8 cellular contexts compared by ENCODE assay signal in the genomic region with DNA sequence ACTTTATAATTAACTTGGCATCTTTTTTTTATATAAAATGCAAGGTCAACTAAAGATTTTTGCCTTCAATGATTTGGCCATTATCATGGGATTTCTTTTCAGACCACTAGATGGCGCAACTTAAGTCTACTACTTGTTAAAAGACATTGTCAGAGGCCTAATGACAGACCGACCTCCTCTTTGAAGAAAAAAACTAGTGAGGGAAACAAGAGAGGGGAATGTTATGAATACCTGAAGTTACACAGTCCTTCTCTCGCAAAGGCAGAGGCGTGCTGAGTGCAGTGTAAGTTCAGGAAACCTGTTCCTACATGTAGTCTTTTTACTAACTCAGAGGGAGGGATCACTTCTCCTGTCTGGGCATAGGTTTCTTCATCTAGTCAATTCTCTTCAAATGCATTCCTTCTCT. TPM values are rescaled to one million over a fixed set of nuclear protein-coding genes. Genes with fewer than 3 reads are reported as not detected.
A peak's percentile ranks its signal among the peaks of the same experiment; 100 is the strongest.
DNase-seq lines count a peak whose midpoint lies in the region; ATAC-seq and TF ChIP-seq lines count a peak whose summit lies in the region.

No MANE protein-coding gene starts in this region.

- H3K27me3 Mint-ChIP-seq in activated CD4-positive, alpha-beta T cell treated with anti-CD3 and anti-CD28 coated beads, Interleukin-2, amount 10 ng/mL, durations not matched to agents 24 days and 14 days = peaks cover 47% of the 10 kb centered on the region
- H3K27me3 Mint-ChIP-seq in activated T-cell treated with anti-CD3 and anti-CD28 coated beads, Interleukin-2, amount 50 U/mL, for 72 hours (ENCODE audit: low read depth) = peaks cover 42% of the 10 kb centered on the region

- CTCF ChIA-PET in HCT116 (lab: Charles Lee) = interaction anchor here (1.2 to 3.8 kb wide), 2 partner anchors 24 to 268 kb away, joined by 4 to 19 read pairs; a partner anchor contains a TSS

- no peak overlapping the region for H3K9ac ChIP-seq in HCT116 (ENCODE audit: low read length)

- no peak overlapping the region for H3K4me3 ChIP-seq in HCT116 (replicated peaks in 1 of 2; ENCODE audit: low read depth in 1 of 2, low read length in 2 of 2)
- no peak overlapping the region for H3K4me3 ChIP-seq in heart right ventricle
- no peak overlapping the region for H3K4me3 ChIP-seq in gastrocnemius medialis

- no peaks in the 10 kb centered on the region for H3K36me3 ChIP-seq in HCT116 (ENCODE audit: control insufficient read depth in 1 of 2, insufficient read depth in 2 of 2, low read length in 2 of 2)
- no peaks in the 10 kb centered on the region for H3K36me3 ChIP-seq in heart right ventricle
- no peaks in the 10 kb centered on the region for H3K36me3 ChIP-seq in gastrocnemius medialis

- no peaks in the 10 kb centered on the region for H3K79me2 ChIP-seq in HCT116 (ENCODE audit: insufficient read depth, low read length)

- no peaks in the 10 kb centered on the region for H3K27me3 ChIP-seq in HCT116 (ENCODE audit: insufficient read depth, low read length)
- no peaks in the 10 kb centered on the region for H3K27me3 ChIP-seq in heart right ventricle
- no peaks in the 10 kb centered on the region for H3K27me3 ChIP-seq in gastrocnemius medialis

- H4K20me1 ChIP-seq in HCT116 (ENCODE audit: insufficient read depth) = no peaks in the 10 kb centered on the region

- no peak overlapping the region for H3K4me3 Mint-ChIP-seq in activated CD4-positive, alpha-beta T cell treated with anti-CD3 and anti-CD28 coated beads, Interleukin-2, amount 10 ng/mL, durations not matched to agents 24 days and 14 days
- H3K4me3 Mint-ChIP-seq in activated T-cell treated with anti-CD3 and anti-CD28 coated beads, Interleukin-2, amount 50 U/mL, for 72 hours = no peak overlapping the region

- peaks cover 2% of the 10 kb centered on the region for H3K4me1 Mint-ChIP-seq in activated CD4-positive, alpha-beta T cell treated with anti-CD3 and anti-CD28 coated beads, Interleukin-2, amount 10 ng/mL, durations not matched to agents 24 days and 14 days
- no peaks in the 10 kb centered on the region for H3K4me1 Mint-ChIP-seq in activated T-cell treated with anti-CD3 and anti-CD28 coated beads, Interleukin-2, amount 50 U/mL, for 72 hours (ENCODE audit: low read depth)

- no peaks in the 10 kb centered on the region for H3K36me3 Mint-ChIP-seq in activated CD4-positive, alpha-beta T cell treated with anti-CD3 and anti-CD28 coated beads, Interleukin-2, amount 10 ng/mL, durations not matched to agents 24 days and 14 days (ENCODE audit: low read depth)
- no peaks in the 10 kb centered on the region for H3K36me3 Mint-ChIP-seq in activated T-cell treated with anti-CD3 and anti-CD28 coated beads, Interleukin-2, amount 50 U/mL, for 72 hours (ENCODE audit: insufficient read depth in 2 of 2)

- POLR2A ChIA-PET in HCT116 (lab: Charles Lee) = no interaction called here

- RAD21 ChIA-PET in HCT116 (lab: Charles Lee; ENCODE audit: low non-redundant PET in 1 of 2, low total read pairs in 2 of 2, uncharacterized antibody in 2 of 2, unreplicated experiment in 2 of 2) = no interaction called here

- peak overlapping the region; percentile 93 for H2AFZ ChIP-seq in HCT116 (ENCODE audit: low read depth, low read length, poor library complexity, severe bottlenecking)

- H3K4me1 ChIP-seq in HCT116 (ENCODE audit: control insufficient read depth in 1 of 2, insufficient read depth in 2 of 2, low read length in 2 of 2) = no peaks in the 10 kb centered on the region
- peaks cover 0 to 9% (median 0%) of the 10 kb centered on the region in 9 donors for H3K4me1 ChIP-seq in heart right ventricle
- peaks cover 0 to 10% of the 10 kb centered on the region in 2 donors for H3K4me1 ChIP-seq in gastrocnemius medialis

- H3K27ac ChIP-seq in HCT116 (ENCODE audit: low read depth, low read length) = no peak overlapping the region
- no peak overlapping the region for H3K27ac ChIP-seq in heart right ventricle
- peak overlapping the region in 2 of 4 donors; percentile 41 to 51 for H3K27ac ChIP-seq in gastrocnemius medialis

- BruUV-seq in HCT116 (replicated peaks; lab: Mats Ljungman, UMichigan) = no TSS peak

- 14 to 18% methylated on average over 4 of the region's 4 CpGs for WGBS in heart right ventricle, 2 donors

- in situ Hi-C loops in gastrocnemius medialis (cut with MboI; ENCODE audit: low sequenced_read_pairs in 4 of 4) = loop anchor here in 3 of 4 donors (10.0 to 25.0 kb wide), 2 partner anchors 249 to 261 kb away; a partner anchor contains a TSS

- H3K4me2 ChIP-seq in HCT116 (ENCODE audit: low read length) = no peak overlapping the region

- ATAC-seq in HCT116 (peak; percentile 75), heart right ventricle (peak in 5 of 8 donors; percentile 34 to 57 (median 45)), gastrocnemius medialis (peak; percentile 66 to 81)
- ATAC-seq in activated T-cell treated with anti-CD3 and anti-CD28 coated beads, Interleukin-2, amount 50 U/mL, for 72 hours (replicated peaks in 1 of 2) = peak; percentile 54 to 60

- TF ChIP-seq CTCF in HCT116 (IDR thresholded peaks at IDR 0.05 in 2 of 3, conservative IDR thresholded peaks at IDR 0.05 in 1 of 3; ENCODE audit: borderline replicate concordance in 1 of 3, insufficient read depth in 1 of 3, low read depth in 2 of 3, low read length in 2 of 3) (peak; percentile 59 to 80 (median 74)), heart right ventricle (IDR thresholded peaks at IDR 0.05) (peak; percentile 54 to 89 (median 79)), gastrocnemius medialis (IDR thresholded peaks at IDR 0.05 in 4 of 5, conservative IDR thresholded peaks at IDR 0.05 in 1 of 5) (peak; percentile 47 to 79 (median 66))

- peak; percentile 81 for DNase-seq in activated CD4-positive, alpha-beta T cell treated with anti-CD3 and anti-CD28 coated beads, Interleukin-2, amount 10 ng/mL, durations not matched to agents 24 days and 14 days
- DNase-seq in activated CD4-positive, alpha-beta T cell treated with anti-CD3 and anti-CD28 coated beads, Interleukin-2, amount 50 U/mL, for 48 hours = no peak
- DNase-seq in HCT116 (ENCODE audit: low read depth, low spot score) (peak; percentile 64), NCI-H2171 treated with DMSO at 0.1 percent for 48 hours (lab: John Stamatoyannopoulos, UW) (peak; percentile 39), heart right ventricle (peak in 1 of 2 donors; percentile 34), gastrocnemius medialis (no peak), mesenteric fat pad (ENCODE audit: low spot score) (no peak)
- DNase-seq in activated T-cell treated with anti-CD3 and anti-CD28 coated beads, Interleukin-2, amount 50 U/mL, for 72 hours = peak; percentile 18 to 38

- H3K9me3 Mint-ChIP-seq in activated CD4-positive, alpha-beta T cell treated with anti-CD3 and anti-CD28 coated beads, Interleukin-2, amount 10 ng/mL, durations not matched to agents 24 days and 14 days = no peaks in the 10 kb centered on the region
- no peaks in the 10 kb centered on the region for H3K9me3 Mint-ChIP-seq in activated T-cell treated with anti-CD3 and anti-CD28 coated beads, Interleukin-2, amount 50 U/mL, for 72 hours

- peak; percentile 63 for TF ChIP-seq RAD21 in HCT116 (IDR thresholded peaks at IDR 0.05; ENCODE audit: low read depth)

- no peaks in the 10 kb centered on the region for H3K9me2 ChIP-seq in HCT116 (ENCODE audit: insufficient read depth)

- H3K9me3 ChIP-seq in HCT116 (ENCODE audit: control insufficient read depth in 1 of 2, insufficient read depth in 1 of 2, low read depth in 1 of 2, low read length in 2 of 2) (no peaks in the 10 kb centered on the region), heart right ventricle (no peaks in the 10 kb centered on the region), gastrocnemius medialis (no peaks in the 10 kb centered on the region)

- H3K27ac Mint-ChIP-seq in activated CD4-positive, alpha-beta T cell treated with anti-CD3 and anti-CD28 coated beads, Interleukin-2, amount 10 ng/mL, durations not matched to agents 24 days and 14 days = no peak overlapping the region
- no peak overlapping the region for H3K27ac Mint-ChIP-seq in activated T-cell treated with anti-CD3 and anti-CD28 coated beads, Interleukin-2, amount 50 U/mL, for 72 hours

- no peak for TF ChIP-seq POLR2A in HCT116 (IDR thresholded peaks at IDR 0.05; ENCODE audit: borderline replicate concordance, extremely low read depth, insufficient read depth, insufficient read length)
- no peak for TF ChIP-seq POLR2A in gastrocnemius medialis (IDR thresholded peaks at IDR 0.05)

- intact Hi-C loops in activated CD4-positive, alpha-beta T cell treated with anti-CD3 and anti-CD28 coated beads, Interleukin-2, amount 10 ng/mL, durations not matched to agents 24 days and 14 days (cut with micrococcal nuclease) = loop anchor here (1.0 to 10.0 kb wide), 3 partner anchors 25 to 309 kb away; no protein-coding TSS in a partner anchor
- intact Hi-C loops in HCT116 (cut with micrococcal nuclease) (loop anchor here (1.0 to 2.0 kb wide), 3 partner anchors 25 to 311 kb away; no protein-coding TSS in a partner anchor), heart right ventricle (cut with DNase I) (loop anchor here in 8 of 10 donors (1.0 to 10.0 kb wide), 8 partner anchors 23 to 261 kb away; a partner anchor contains a TSS), gastrocnemius medialis (cut with DNase I; ENCODE audit: low total_unique reads) (loop anchor here (1.0 to 10.0 kb wide), 2 partner anchors 25 to 109 kb away; no protein-coding TSS in a partner anchor)

RNA-seq across cellular contexts. Expression of a gene that starts 9.3 kb away (rescaled TPM):
- total RNA-seq in activated CD4-positive, alpha-beta T cell treated with anti-CD3 and anti-CD28 coated beads, Interleukin-2, amount 10 ng/mL, durations not matched to agents 24 days and 14 days = not detected in 2 replicates
- total RNA-seq in HCT116 (2021; ENCODE audit: unreplicated experiment) = not detected
- not detected in 2 replicates for polyA plus RNA-seq in HCT116 (2012)
- not detected for total RNA-seq in activated T-cell treated with anti-CD3 and anti-CD28 coated beads, Interleukin-2, amount 50 U/mL, for 72 hours
- under 1 TPM in 6 of 10 donors, not detected in 4; 0.09 to 0.26 (median 0.23) TPM for total RNA-seq in heart right ventricle
- polyA plus RNA-seq in heart right ventricle = under 1 TPM; 0.03 to 0.22 TPM
- not detected for total RNA-seq in gastrocnemius medialis
- not detected for total RNA-seq in mesenteric fat pad

RNA-seq across cellular contexts. Expression of a gene that starts 17.3 kb away (rescaled TPM):
- not detected in 2 replicates for total RNA-seq in activated CD4-positive, alpha-beta T cell treated with anti-CD3 and anti-CD28 coated beads, Interleukin-2, amount 10 ng/mL, durations not matched to agents 24 days and 14 days
- total RNA-seq in HCT116 (2021; ENCODE audit: unreplicated experiment) = not detected
- polyA plus RNA-seq in HCT116 (2012) = not detected in 2 replicates
- total RNA-seq in activated T-cell treated with anti-CD3 and anti-CD28 coated beads, Interleukin-2, amount 50 U/mL, for 72 hours = not detected
- total RNA-seq in heart right ventricle = under 1 TPM in 1 of 10 donors, not detected in 9; 0.26 TPM
- under 1 TPM; 0.09 to 0.22 TPM for polyA plus RNA-seq in heart right ventricle
- not detected for total RNA-seq in gastrocnemius medialis
- total RNA-seq in mesenteric fat pad = not detected

RNA-seq across cellular contexts. Expression of a gene that starts 24.8 kb away (rescaled TPM):
- total RNA-seq in activated CD4-positive, alpha-beta T cell treated with anti-CD3 and anti-CD28 coated beads, Interleukin-2, amount 10 ng/mL, durations not matched to agents 24 days and 14 days = not detected in 2 replicates
- 0.05 TPM for total RNA-seq in HCT116 (2021; ENCODE audit: unreplicated experiment)
- under 0.01 and 0.01 TPM in 2 replicates for polyA plus RNA-seq in HCT116 (2012)
- not detected for total RNA-seq in activated T-cell treated with anti-CD3 and anti-CD28 coated beads, Interleukin-2, amount 50 U/mL, for 72 hours
- 1 to 10 TPM; 1.1 to 2.8 (median 1.5) TPM for total RNA-seq in heart right ventricle
- 1 to 10 TPM; 1.2 TPM for polyA plus RNA-seq in heart right ventricle
- total RNA-seq in gastrocnemius medialis = 1 to 10 TPM in 1 of 4 donors, under 1 TPM in 3; 0.56 to 1.5 (median 0.82) TPM
- 2.8 TPM for total RNA-seq in mesenteric fat pad

RNA-seq across cellular contexts. Expression of a gene that starts 35.1 kb away (rescaled TPM):
- 44.4 and 46.8 TPM in 2 replicates for total RNA-seq in activated CD4-positive, alpha-beta T cell treated with anti-CD3 and anti-CD28 coated beads, Interleukin-2, amount 10 ng/mL, durations not matched to agents 24 days and 14 days
- total RNA-seq in HCT116 (2021; ENCODE audit: unreplicated experiment) (24.4 TPM), heart right ventricle (10 to 100 TPM; 40.8 to 79.7 (median 49.7) TPM), gastrocnemius medialis (10 to 100 TPM; 42.1 to 63.8 (median 51.2) TPM), mesenteric fat pad (49.7 TPM)
- 11.3 and 11.4 TPM in 2 replicates for polyA plus RNA-seq in HCT116 (2012)
- 10 to 100 TPM; 42.4 to 46.6 TPM for total RNA-seq in activated T-cell treated with anti-CD3 and anti-CD28 coated beads, Interleukin-2, amount 50 U/mL, for 72 hours
- 100 to 1,000 TPM in 1 of 2 donors, 10 to 100 TPM in 1; 80.3 to 123 TPM for polyA plus RNA-seq in heart right ventricle

Comparison
In these comparisons a context has a peak if more than half of its experiments do, and no peak if none do; other contexts are left out.
1. DNase-seq: peak in activated CD4-positive, alpha-beta T cell treated with anti-CD3 and anti-CD28 coated beads, Interleukin-2, amount 10 ng/mL, durations not matched to agents 24 days and 14 days (single experiment), HCT116 (single experiment), NCI-H2171 treated with DMSO at 0.1 percent for 48 hours (single experiment) and activated T-cell treated with anti-CD3 and anti-CD28 coated beads, Interleukin-2, amount 50 U/mL, for 72 hours (2 of 2); none in activated CD4-positive, alpha-beta T cell treated with anti-CD3 and anti-CD28 coated beads, Interleukin-2, amount 50 U/mL, for 48 hours (0 of 2), gastrocnemius medialis (0 of 2) and mesenteric fat pad (single experiment).
2. Peak in every context shown above with its lines, with median percentiles within 50 percentile points of each other: ATAC-seq and CTCF ChIP-seq.